21 cellular contexts compared by ENCODE assay signal in the genomic region with DNA sequence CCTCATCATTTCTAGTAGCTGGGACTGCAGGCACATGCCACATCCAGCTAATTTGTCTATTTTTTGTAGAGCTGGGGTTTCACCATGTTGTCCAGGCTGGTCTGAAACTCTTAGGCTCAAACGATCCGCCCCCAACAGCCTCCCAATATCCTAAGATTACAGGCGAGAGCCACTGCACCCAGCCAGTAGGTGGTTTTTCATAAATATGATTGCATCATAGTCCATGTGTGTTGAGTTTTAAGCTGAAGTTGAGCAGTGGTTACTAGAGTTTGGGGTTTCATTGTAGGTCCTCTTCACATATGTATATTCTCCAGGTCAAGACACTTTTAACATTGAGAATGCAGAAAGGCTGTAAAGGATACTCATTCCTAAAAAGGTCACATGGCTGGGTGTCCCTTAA. TPM values are rescaled to one million over a fixed set of nuclear protein-coding genes. Genes with fewer than 3 reads are reported as not detected.
A peak's percentile ranks its signal among the peaks of the same experiment; 100 is the strongest.
DNase-seq lines count a peak whose midpoint lies in the region; ATAC-seq, FAIRE-seq and TF ChIP-seq lines count a peak whose summit lies in the region.
"Had no signal": no experiment of that assay in that cellular context is flagged by ENCODE, and none has a peak within 500 bp of the region (broad histone marks: within the 10 kb centered on the region; RNA-seq: fewer than 3 reads in every experiment).

No MANE protein-coding gene starts in this region.

- H2AFZ ChIP-seq in HepG2 (ENCODE audit: low read length): no peak overlapping the region

- intact Hi-C loops in activated CD4-positive, alpha-beta T cell treated with anti-CD3 and anti-CD28 coated beads for 36 hours (cut with DNase I, micrococcal nuclease): no loop called here
- intact Hi-C loops in HepG2 (cut with micrococcal nuclease; ENCODE audit: unreplicated experiment): no loop called here
- intact Hi-C loops in right lobe of liver (cut with DNase I): no loop called here
- intact Hi-C loops in dorsolateral prefrontal cortex (cut with DNase I): no loop called here

- no peak overlapping the region for H3K4me3 ChIP-seq in HepG2 (replicated peaks in 1 of 3; ENCODE audit: insufficient read depth in 1 of 3, low read depth in 2 of 3, low read length in 3 of 3)
- H3K4me3 ChIP-seq in right lobe of liver: no peak overlapping the region
- no peak overlapping the region for H3K4me3 ChIP-seq in dorsolateral prefrontal cortex
- H3K4me3 ChIP-seq: BLaER1 treated with 17β-estradiol and CSF1 and Interleukin-3, amounts not matched to agents 10 nM and 100 nM had no signal

- DNase-seq in activated CD4-positive, alpha-beta T cell treated with anti-CD3 and anti-CD28 coated beads for 36 hours: no peak
- no peak for DNase-seq in activated CD4-positive, alpha-beta T cell treated with anti-CD3 and anti-CD28 coated beads, Interleukin-2, amount 50 U/mL, for 48 hours
- DNase-seq in HepG2 (ENCODE audit: low spot score) (no peak), right lobe of liver (no peak), progenitor cell of endocrine pancreas (ENCODE audit: low spot score, unreplicated experiment) (no peak), dorsolateral prefrontal cortex (no peak)
- no peak for DNase-seq in activated naive CD8-positive, alpha-beta T cell treated with anti-CD3 and anti-CD28 coated beads, Interleukin-2, amount 50 U/mL, for 24 hours
- no peak for DNase-seq in activated CD4-positive, CD25-positive, alpha-beta regulatory T cell treated with anti-CD3 and anti-CD28 coated beads, Interleukin-2, amount 50 U/mL, for 72 hours
- DNase-seq: 8988T; CD4-positive, alpha-beta memory T cell; GOT3; Karpas-422; MV-4-11; NCI-H1105 treated with DMSO at 0.1 percent for 48 hours; NCI-H2081; NCI-H2171 treated with DMSO at 0.1 percent for 48 hours; NCI-H524 treated with DMSO at 0.1 percent for 48 hours; Right ventricle myocardium superior had no signal

- H3K27me3 ChIP-seq in HepG2 (ENCODE audit: control insufficient read depth in 1 of 2, insufficient read depth in 2 of 2, low read length in 2 of 2): no peaks in the 10 kb centered on the region
- H3K27me3 ChIP-seq in right lobe of liver: no peaks in the 10 kb centered on the region
- no peaks in the 10 kb centered on the region for H3K27me3 ChIP-seq in dorsolateral prefrontal cortex
- H3K27me3 ChIP-seq: BLaER1 treated with 17β-estradiol and CSF1 and Interleukin-3, amounts not matched to agents 10 nM and 100 nM had no signal

- no peak overlapping the region for H3K4me2 ChIP-seq in HepG2 (ENCODE audit: low read depth, low read length)
- H3K4me2 ChIP-seq: BLaER1 treated with 17β-estradiol and CSF1 and Interleukin-3, amounts not matched to agents 10 nM and 100 nM had no signal

- in situ Hi-C loops in HepG2 (cut with HindIII; ENCODE audit: extremely low pct_ligation_motif_present, low pct_unique_long_range_greater_than_20kb): no loop called here

- H4K20me1 ChIP-seq in HepG2 (ENCODE audit: insufficient read depth, low read length): no peaks in the 10 kb centered on the region

- POLR2A ChIA-PET in activated CD4-positive, alpha-beta T cell treated with anti-CD3 and anti-CD28 coated beads for 36 hours (lab: Charles Lee): no interaction called here
- POLR2A ChIA-PET in HepG2 (lab: Yijun Ruan, JAX): no interaction called here

- no peaks in the 10 kb centered on the region for H3K79me2 ChIP-seq in HepG2 (ENCODE audit: insufficient read depth, low read length)

- H3K4me1 ChIP-seq in HepG2 (ENCODE audit: insufficient read depth, low read length): no peaks in the 10 kb centered on the region
- peaks cover 0 to 4% (median 0%) of the 10 kb centered on the region in 4 donors for H3K4me1 ChIP-seq in right lobe of liver

- no peaks in the 10 kb centered on the region for H3K27me3 Mint-ChIP-seq in activated CD4-positive, alpha-beta T cell treated with anti-CD3 and anti-CD28 coated beads for 36 hours
- H3K27me3 Mint-ChIP-seq in activated naive CD8-positive, alpha-beta T cell treated with anti-CD3 and anti-CD28 coated beads, Interleukin-2, amount 50 U/mL, for 24 hours: no peaks in the 10 kb centered on the region
- H3K27me3 Mint-ChIP-seq in progenitor cell of endocrine pancreas: no peaks in the 10 kb centered on the region
- H3K27me3 Mint-ChIP-seq: CD4-positive, alpha-beta memory T cell had no signal

- H3K27ac Mint-ChIP-seq in activated CD4-positive, alpha-beta T cell treated with anti-CD3 and anti-CD28 coated beads for 36 hours: peak overlapping the region; percentile 63
- peak overlapping the region; percentile 3 for H3K27ac Mint-ChIP-seq in activated naive CD8-positive, alpha-beta T cell treated with anti-CD3 and anti-CD28 coated beads, Interleukin-2, amount 50 U/mL, for 24 hours
- peak overlapping the region; percentile 45 for H3K27ac Mint-ChIP-seq in progenitor cell of endocrine pancreas

- FAIRE-seq in HepG2 (lab: Jason Lieb, UNC): no peak
- FAIRE-seq: GM12891 had no signal

- H3K36me3 ChIP-seq in HepG2 (replicated peaks in 1 of 2; ENCODE audit: control insufficient read depth in 1 of 2, insufficient read depth in 2 of 2, low read length in 2 of 2) (peaks cover 30 to 75% of the 10 kb centered on the region in 2 experiments), right lobe of liver (peaks cover 9 to 87% (median 55%) of the 10 kb centered on the region in 4 donors)

- 100% methylated on average over 3 of the region's 3 CpGs for WGBS in HepG2 (ENCODE audit: low lambda C conversion rate)
- WGBS in right lobe of liver (ENCODE audit: insufficient coverage, low coverage, low lambda C conversion rate, missing lambda C conversion rate): 87% methylated on average over 3 of the region's 3 CpGs

- TF ChIP-seq CTCF in HepG2 (CRISPR knock-in tag; IDR thresholded peaks at IDR 0.05): no peak
- TF ChIP-seq CTCF in right lobe of liver (IDR thresholded peaks at IDR 0.05): no peak
- TF ChIP-seq CTCF in progenitor cell of endocrine pancreas (IDR thresholded peaks at IDR 0.05; ENCODE audit: unreplicated experiment): no peak
- no peak for TF ChIP-seq CTCF in dorsolateral prefrontal cortex (IDR thresholded peaks at IDR 0.05 in 54 of 56, conservative IDR thresholded peaks at IDR 0.05 in 2 of 56; ENCODE audit: low read depth in 1 of 56, partially characterized antibody in 56 of 56)

- H3K4me3 Mint-ChIP-seq in activated CD4-positive, alpha-beta T cell treated with anti-CD3 and anti-CD28 coated beads for 36 hours: no peak overlapping the region
- H3K4me3 Mint-ChIP-seq in activated naive CD8-positive, alpha-beta T cell treated with anti-CD3 and anti-CD28 coated beads, Interleukin-2, amount 50 U/mL, for 24 hours: no peak overlapping the region
- H3K4me3 Mint-ChIP-seq in progenitor cell of endocrine pancreas (ENCODE audit: low read depth): no peak overlapping the region
- H3K4me3 Mint-ChIP-seq: CD4-positive, alpha-beta memory T cell had no signal

- peaks cover 15% of the 10 kb centered on the region for H3K4me1 Mint-ChIP-seq in activated CD4-positive, alpha-beta T cell treated with anti-CD3 and anti-CD28 coated beads for 36 hours
- peaks cover 13% of the 10 kb centered on the region for H3K4me1 Mint-ChIP-seq in activated naive CD8-positive, alpha-beta T cell treated with anti-CD3 and anti-CD28 coated beads, Interleukin-2, amount 50 U/mL, for 24 hours
- H3K4me1 Mint-ChIP-seq in progenitor cell of endocrine pancreas (ENCODE audit: low read depth): no peaks in the 10 kb centered on the region

- no peaks in the 10 kb centered on the region for H3K9me3 Mint-ChIP-seq in activated CD4-positive, alpha-beta T cell treated with anti-CD3 and anti-CD28 coated beads for 36 hours (ENCODE audit: low read depth)
- no peaks in the 10 kb centered on the region for H3K9me3 Mint-ChIP-seq in activated naive CD8-positive, alpha-beta T cell treated with anti-CD3 and anti-CD28 coated beads, Interleukin-2, amount 50 U/mL, for 24 hours
- no peaks in the 10 kb centered on the region for H3K9me3 Mint-ChIP-seq in progenitor cell of endocrine pancreas (ENCODE audit: low read depth)
- H3K9me3 Mint-ChIP-seq: CD4-positive, alpha-beta memory T cell had no signal

- no peak overlapping the region for H3K9ac ChIP-seq in HepG2 (ENCODE audit: insufficient read depth, low read depth, low read length)

- TF ChIP-seq POLR2A in HepG2 (IDR thresholded peaks at IDR 0.05; ENCODE audit: insufficient read depth in 1 of 2, low read depth in 2 of 2, low read length in 2 of 2) (no peak), right lobe of liver (IDR thresholded peaks at IDR 0.05) (no peak)

- no TSS peak for BruUV-seq in HepG2 (replicated peaks; lab: Mats Ljungman, UMichigan)

- H3K36me3 Mint-ChIP-seq in activated CD4-positive, alpha-beta T cell treated with anti-CD3 and anti-CD28 coated beads for 36 hours (ENCODE audit: low read depth): peaks cover 74% of the 10 kb centered on the region
- H3K36me3 Mint-ChIP-seq in activated naive CD8-positive, alpha-beta T cell treated with anti-CD3 and anti-CD28 coated beads, Interleukin-2, amount 50 U/mL, for 24 hours (ENCODE audit: low read depth): peaks cover 86% of the 10 kb centered on the region
- peaks cover 33% of the 10 kb centered on the region for H3K36me3 Mint-ChIP-seq in progenitor cell of endocrine pancreas (ENCODE audit: insufficient read depth)

- no peak for ATAC-seq in activated CD4-positive, alpha-beta T cell treated with anti-CD3 and anti-CD28 coated beads for 36 hours
- ATAC-seq in HepG2 (no peak), right lobe of liver (no peak)
- no peak for ATAC-seq in activated naive CD8-positive, alpha-beta T cell treated with anti-CD3 and anti-CD28 coated beads, Interleukin-2, amount 50 U/mL, for 24 hours
- ATAC-seq: HCT116 had no signal

- H3K27ac ChIP-seq in HepG2 (ENCODE audit: extremely low read length, insufficient read depth, low read length) (no peak overlapping the region), right lobe of liver (no peak overlapping the region), dorsolateral prefrontal cortex (peak overlapping the region in 15 of 59 donors; percentile 7 to 55 (median 35))
- H3K27ac ChIP-seq: BLaER1 treated with 17β-estradiol and CSF1 and Interleukin-3, amounts not matched to agents 10 nM and 100 nM had no signal

- H3K9me3 ChIP-seq in HepG2 (ENCODE audit: low read length) (no peaks in the 10 kb centered on the region), right lobe of liver (no peaks in the 10 kb centered on the region)
- H3K9me3 ChIP-seq: BLaER1 treated with 17β-estradiol and CSF1 and Interleukin-3, amounts not matched to agents 10 nM and 100 nM had no signal

- TF ChIP-seq RAD21 in HepG2 (CRISPR knock-in tag; IDR thresholded peaks at IDR 0.05): no peak

- CTCF ChIA-PET in activated CD4-positive, alpha-beta T cell treated with anti-CD3 and anti-CD28 coated beads for 36 hours (lab: Charles Lee): interaction anchor here (0.8 to 4.6 kb wide), 3 partner anchors 10 to 252 kb away, joined by 4 to 21 read pairs (median 6); no protein-coding TSS in a partner anchor
- CTCF ChIA-PET in HepG2 (lab: Yijun Ruan, JAX; ENCODE audit: low intra/inter-chr PET ratio, low total read pairs): no interaction called here

- TF ChIP-seq EP300 in HepG2 (IDR thresholded peaks at IDR 0.05; ENCODE audit: low read depth in 2 of 2, low read length in 2 of 2) (no peak), HepG2 (CRISPR knock-in tag; IDR thresholded peaks at IDR 0.05; ENCODE audit: borderline replicate concordance) (no peak)

RNA-seq across cellular contexts. Expression of gene TNS2, which starts 13.1 kb away (rescaled TPM):
- total RNA-seq in activated CD4-positive, alpha-beta T cell treated with anti-CD3 and anti-CD28 coated beads for 36 hours: 1 to 10 TPM in 1 of 2 experiments, under 1 TPM in 1; 0.77 to 2.4 TPM
- 3.2 and 8.9 TPM in 2 replicates for total RNA-seq in HepG2 (2016; rRNA removed; fragmentation: Illumina TruSeq; extraction: Trizol)
- 3.1 and 5.0 TPM in 2 replicates for total RNA-seq in HepG2 (2016; cell fraction: cytosol; rRNA removed; fragmentation: Illumina TruSeq; extraction: Trizol; ENCODE audit: low read depth)
- total RNA-seq in HepG2 (2016; cell fraction: insoluble cytoplasmic fraction; rRNA removed; fragmentation: Illumina TruSeq; extraction: Trizol): 2.8 and 9.5 TPM in 2 replicates
- total RNA-seq in HepG2 (2016; cell fraction: membrane; rRNA removed; fragmentation: Illumina TruSeq; extraction: Trizol): 3.1 and 3.8 TPM in 2 replicates
- total RNA-seq in HepG2 (2016; cell fraction: nucleus; rRNA removed; fragmentation: Illumina TruSeq; extraction: Trizol): 13.3 and 14.8 TPM in 2 replicates
- 18.0 and 20.4 TPM in 2 replicates for polyA plus RNA-seq in HepG2 (2011; rRNA removed)
- polyA plus RNA-seq in HepG2 (2011; cell fraction: cytosol; rRNA removed): 3.9 and 6.8 TPM in 2 replicates
- polyA plus RNA-seq in HepG2 (2011; cell fraction: nucleus; rRNA removed): 181 and 258 TPM in 2 replicates
- 13.0 and 15.3 TPM in 2 replicates for polyA plus RNA-seq in HepG2 (2012)
- 0.96 and 1.4 TPM in 2 replicates for polyA plus RNA-seq in HepG2 (2016; cell fraction: cytosol; fragmentation: Illumina TruSeq; extraction: Trizol; ENCODE audit: low read depth)
- polyA plus RNA-seq in HepG2 (2016; cell fraction: insoluble cytoplasmic fraction; fragmentation: Illumina TruSeq; extraction: Trizol; ENCODE audit: low read depth): 5.7 and 8.2 TPM in 2 replicates
- 2.0 and 4.2 TPM in 2 replicates for polyA plus RNA-seq in HepG2 (2016; cell fraction: membrane; fragmentation: Illumina TruSeq; extraction: Trizol; ENCODE audit: low read depth)
- polyA plus RNA-seq in HepG2 (2016; cell fraction: nucleus; fragmentation: Illumina TruSeq; extraction: Trizol; ENCODE audit: insufficient read depth, low read depth): 34.1 and 49.0 TPM in 2 replicates
- 34.0 and 38.3 TPM in 2 replicates for polyA minus RNA-seq in HepG2 (2011; rRNA and poly(A)+ RNA removed; ENCODE audit: low replicate concordance)
- polyA minus RNA-seq in HepG2 (2011; cell fraction: cytosol; rRNA and poly(A)+ RNA removed): 9.9 and 10.3 TPM in 2 replicates
- polyA minus RNA-seq in HepG2 (2011; cell fraction: nucleus; rRNA and poly(A)+ RNA removed): 63.8 and 80.3 TPM in 2 replicates
- total RNA-seq in right lobe of liver: 100 to 1,000 TPM in 3 of 6 experiments, 10 to 100 TPM in 3; 50.5 to 139 (median 86.9) TPM
- total RNA-seq in progenitor cell of endocrine pancreas: 6.6 and 7.3 TPM in 2 replicates
- total RNA-seq in dorsolateral prefrontal cortex: 100 to 1,000 TPM in 57 of 120 experiments, 10 to 100 TPM in 63; 51.8 to 194 (median 96.4) TPM

RNA-seq across cellular contexts. Expression of gene EIF4B, which starts 30.5 kb away (rescaled TPM):
- 100 to 1,000 TPM; 698 to 781 TPM for total RNA-seq in activated CD4-positive, alpha-beta T cell treated with anti-CD3 and anti-CD28 coated beads for 36 hours
- total RNA-seq in HepG2 (2016; rRNA removed; fragmentation: Illumina TruSeq; extraction: Trizol) (548 and 779 TPM in 2 replicates), right lobe of liver (100 to 1,000 TPM; 143 to 270 (median 180) TPM), progenitor cell of endocrine pancreas (447 and 487 TPM in 2 replicates), dorsolateral prefrontal cortex (100 to 1,000 TPM; 207 to 375 (median 283) TPM)
- total RNA-seq in HepG2 (2016; cell fraction: cytosol; rRNA removed; fragmentation: Illumina TruSeq; extraction: Trizol; ENCODE audit: low read depth): 127 and 150 TPM in 2 replicates
- 568 and 746 TPM in 2 replicates for total RNA-seq in HepG2 (2016; cell fraction: insoluble cytoplasmic fraction; rRNA removed; fragmentation: Illumina TruSeq; extraction: Trizol)
- total RNA-seq in HepG2 (2016; cell fraction: membrane; rRNA removed; fragmentation: Illumina TruSeq; extraction: Trizol): 454 and 551 TPM in 2 replicates
- total RNA-seq in HepG2 (2016; cell fraction: nucleus; rRNA removed; fragmentation: Illumina TruSeq; extraction: Trizol): 263 and 291 TPM in 2 replicates
- polyA plus RNA-seq in HepG2 (2011; rRNA removed): 327 and 416 TPM in 2 replicates
- polyA plus RNA-seq in HepG2 (2011; cell fraction: cytosol; rRNA removed): 501 and 516 TPM in 2 replicates
- 203 and 222 TPM in 2 replicates for polyA plus RNA-seq in HepG2 (2011; cell fraction: nucleus; rRNA removed)
- polyA plus RNA-seq in HepG2 (2012): 450 and 479 TPM in 2 replicates
- 74.7 and 91.4 TPM in 2 replicates for polyA plus RNA-seq in HepG2 (2016; cell fraction: cytosol; fragmentation: Illumina TruSeq; extraction: Trizol; ENCODE audit: low read depth)
- 445 and 458 TPM in 2 replicates for polyA plus RNA-seq in HepG2 (2016; cell fraction: insoluble cytoplasmic fraction; fragmentation: Illumina TruSeq; extraction: Trizol; ENCODE audit: low read depth)
- polyA plus RNA-seq in HepG2 (2016; cell fraction: membrane; fragmentation: Illumina TruSeq; extraction: Trizol; ENCODE audit: low read depth): 254 and 316 TPM in 2 replicates
- polyA plus RNA-seq in HepG2 (2016; cell fraction: nucleus; fragmentation: Illumina TruSeq; extraction: Trizol; ENCODE audit: insufficient read depth, low read depth): 258 and 266 TPM in 2 replicates
- polyA minus RNA-seq in HepG2 (2011; rRNA and poly(A)+ RNA removed; ENCODE audit: low replicate concordance): 738 and 1,247 TPM in 2 replicates
- polyA minus RNA-seq in HepG2 (2011; cell fraction: cytosol; rRNA and poly(A)+ RNA removed): 496 and 595 TPM in 2 replicates
- 250 and 365 TPM in 2 replicates for polyA minus RNA-seq in HepG2 (2011; cell fraction: nucleus; rRNA and poly(A)+ RNA removed)

RNA-seq across cellular contexts. Expression of gene SPRYD3, which starts 42.4 kb away (rescaled TPM):
- 10 to 100 TPM; 13.7 to 18.2 TPM for total RNA-seq in activated CD4-positive, alpha-beta T cell treated with anti-CD3 and anti-CD28 coated beads for 36 hours
- total RNA-seq in HepG2 (2016; rRNA removed; fragmentation: Illumina TruSeq; extraction: Trizol) (9.0 and 9.2 TPM in 2 replicates), right lobe of liver (10 to 100 TPM; 12.3 to 18.2 (median 14.4) TPM), progenitor cell of endocrine pancreas (17.9 and 18.0 TPM in 2 replicates), dorsolateral prefrontal cortex (100 to 1,000 TPM in 119 of 120 experiments, 10 to 100 TPM in 1; 74.6 to 263 (median 181) TPM)
- total RNA-seq in HepG2 (2016; cell fraction: cytosol; rRNA removed; fragmentation: Illumina TruSeq; extraction: Trizol; ENCODE audit: low read depth): 0.79 and 1.3 TPM in 2 replicates
- total RNA-seq in HepG2 (2016; cell fraction: insoluble cytoplasmic fraction; rRNA removed; fragmentation: Illumina TruSeq; extraction: Trizol): 7.9 and 8.6 TPM in 2 replicates
- total RNA-seq in HepG2 (2016; cell fraction: membrane; rRNA removed; fragmentation: Illumina TruSeq; extraction: Trizol): 2.8 and 3.1 TPM in 2 replicates
- 5.1 and 5.3 TPM in 2 replicates for total RNA-seq in HepG2 (2016; cell fraction: nucleus; rRNA removed; fragmentation: Illumina TruSeq; extraction: Trizol)
- 9.2 and 10.7 TPM in 2 replicates for polyA plus RNA-seq in HepG2 (2011; rRNA removed)
- 11.7 and 12.2 TPM in 2 replicates for polyA plus RNA-seq in HepG2 (2011; cell fraction: cytosol; rRNA removed)
- 12.1 and 12.6 TPM in 2 replicates for polyA plus RNA-seq in HepG2 (2011; cell fraction: nucleus; rRNA removed)
- polyA plus RNA-seq in HepG2 (2012): 6.0 and 9.7 TPM in 2 replicates
- 0.86 and 1.1 TPM in 2 replicates for polyA plus RNA-seq in HepG2 (2016; cell fraction: cytosol; fragmentation: Illumina TruSeq; extraction: Trizol; ENCODE audit: low read depth)
- 11.6 and 12.5 TPM in 2 replicates for polyA plus RNA-seq in HepG2 (2016; cell fraction: insoluble cytoplasmic fraction; fragmentation: Illumina TruSeq; extraction: Trizol; ENCODE audit: low read depth)
- polyA plus RNA-seq in HepG2 (2016; cell fraction: membrane; fragmentation: Illumina TruSeq; extraction: Trizol; ENCODE audit: low read depth): 2.0 and 3.3 TPM in 2 replicates
- 7.6 and 8.3 TPM in 2 replicates for polyA plus RNA-seq in HepG2 (2016; cell fraction: nucleus; fragmentation: Illumina TruSeq; extraction: Trizol; ENCODE audit: insufficient read depth, low read depth)
- polyA minus RNA-seq in HepG2 (2011; rRNA and poly(A)+ RNA removed; ENCODE audit: low replicate concordance): 27.5 and 69.5 TPM in 2 replicates
- 8.3 and 10.6 TPM in 2 replicates for polyA minus RNA-seq in HepG2 (2011; cell fraction: cytosol; rRNA and poly(A)+ RNA removed)
- polyA minus RNA-seq in HepG2 (2011; cell fraction: nucleus; rRNA and poly(A)+ RNA removed): 9.5 and 12.8 TPM in 2 replicates

Comparison
In these comparisons a context has a peak if more than half of its experiments do, and no peak if none do; other contexts are left out.
1. H3K27ac Mint-ChIP-seq: peak in every context shown above with its lines; median percentile 63 in activated CD4-positive, alpha-beta T cell treated with anti-CD3 and anti-CD28 coated beads for 36 hours; 45 in progenitor cell of endocrine pancreas; 3 in activated naive CD8-positive, alpha-beta T cell treated with anti-CD3 and anti-CD28 coated beads, Interleukin-2, amount 50 U/mL, for 24 hours.